Comparison of ENCODE assay signal across 2 cellular contexts in the genomic region with DNA sequence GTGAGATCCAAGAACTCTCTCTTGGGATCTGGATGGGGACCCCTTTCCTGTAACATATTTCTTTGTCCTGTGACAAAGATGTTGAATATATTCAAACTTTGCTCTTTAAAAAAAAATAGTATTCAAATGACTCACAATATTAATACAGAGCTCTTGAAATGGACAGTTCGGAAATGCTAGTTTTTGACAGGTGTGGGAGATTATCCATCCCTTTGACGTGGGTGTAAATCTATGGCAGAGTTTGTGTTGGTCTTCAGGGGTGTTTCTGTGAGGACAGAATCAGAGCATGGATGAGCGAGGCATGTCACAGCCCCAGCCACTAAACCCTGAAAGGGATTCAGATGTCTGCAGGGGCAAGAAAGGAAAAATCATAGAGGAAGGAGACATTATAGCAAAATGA.
TF ChIP-seq lines count a peak whose summit lies in the region.

No MANE protein-coding gene starts in this region.

TF ChIP-seq in WTC11, 78 proteins besides CTCF, POLR2A, EP300 and RAD21 (continued from another document):
- TF ChIP-seq, protein P1, sequence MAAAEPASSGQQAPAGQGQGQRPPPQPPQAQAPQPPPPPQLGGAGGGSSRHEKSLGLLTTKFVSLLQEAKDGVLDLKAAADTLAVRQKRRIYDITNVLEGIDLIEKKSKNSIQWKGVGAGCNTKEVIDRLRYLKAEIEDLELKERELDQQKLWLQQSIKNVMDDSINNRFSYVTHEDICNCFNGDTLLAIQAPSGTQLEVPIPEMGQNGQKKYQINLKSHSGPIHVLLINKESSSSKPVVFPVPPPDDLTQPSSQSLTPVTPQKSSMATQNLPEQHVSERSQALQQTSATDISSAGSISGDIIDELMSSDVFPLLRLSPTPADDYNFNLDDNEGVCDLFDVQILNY (CRISPR knock-in tag; IDR thresholded peaks at IDR 0.05), result no peak
- no peak for TF ChIP-seq KAT7 (CRISPR knock-in tag; IDR thresholded peaks at IDR 0.05; ENCODE audit: borderline replicate concordance)

TF ChIP-seq in GM23338, 12 proteins besides CTCF, POLR2A, EP300 and RAD21 (continued from another document):
- TF ChIP-seq, protein P2, sequence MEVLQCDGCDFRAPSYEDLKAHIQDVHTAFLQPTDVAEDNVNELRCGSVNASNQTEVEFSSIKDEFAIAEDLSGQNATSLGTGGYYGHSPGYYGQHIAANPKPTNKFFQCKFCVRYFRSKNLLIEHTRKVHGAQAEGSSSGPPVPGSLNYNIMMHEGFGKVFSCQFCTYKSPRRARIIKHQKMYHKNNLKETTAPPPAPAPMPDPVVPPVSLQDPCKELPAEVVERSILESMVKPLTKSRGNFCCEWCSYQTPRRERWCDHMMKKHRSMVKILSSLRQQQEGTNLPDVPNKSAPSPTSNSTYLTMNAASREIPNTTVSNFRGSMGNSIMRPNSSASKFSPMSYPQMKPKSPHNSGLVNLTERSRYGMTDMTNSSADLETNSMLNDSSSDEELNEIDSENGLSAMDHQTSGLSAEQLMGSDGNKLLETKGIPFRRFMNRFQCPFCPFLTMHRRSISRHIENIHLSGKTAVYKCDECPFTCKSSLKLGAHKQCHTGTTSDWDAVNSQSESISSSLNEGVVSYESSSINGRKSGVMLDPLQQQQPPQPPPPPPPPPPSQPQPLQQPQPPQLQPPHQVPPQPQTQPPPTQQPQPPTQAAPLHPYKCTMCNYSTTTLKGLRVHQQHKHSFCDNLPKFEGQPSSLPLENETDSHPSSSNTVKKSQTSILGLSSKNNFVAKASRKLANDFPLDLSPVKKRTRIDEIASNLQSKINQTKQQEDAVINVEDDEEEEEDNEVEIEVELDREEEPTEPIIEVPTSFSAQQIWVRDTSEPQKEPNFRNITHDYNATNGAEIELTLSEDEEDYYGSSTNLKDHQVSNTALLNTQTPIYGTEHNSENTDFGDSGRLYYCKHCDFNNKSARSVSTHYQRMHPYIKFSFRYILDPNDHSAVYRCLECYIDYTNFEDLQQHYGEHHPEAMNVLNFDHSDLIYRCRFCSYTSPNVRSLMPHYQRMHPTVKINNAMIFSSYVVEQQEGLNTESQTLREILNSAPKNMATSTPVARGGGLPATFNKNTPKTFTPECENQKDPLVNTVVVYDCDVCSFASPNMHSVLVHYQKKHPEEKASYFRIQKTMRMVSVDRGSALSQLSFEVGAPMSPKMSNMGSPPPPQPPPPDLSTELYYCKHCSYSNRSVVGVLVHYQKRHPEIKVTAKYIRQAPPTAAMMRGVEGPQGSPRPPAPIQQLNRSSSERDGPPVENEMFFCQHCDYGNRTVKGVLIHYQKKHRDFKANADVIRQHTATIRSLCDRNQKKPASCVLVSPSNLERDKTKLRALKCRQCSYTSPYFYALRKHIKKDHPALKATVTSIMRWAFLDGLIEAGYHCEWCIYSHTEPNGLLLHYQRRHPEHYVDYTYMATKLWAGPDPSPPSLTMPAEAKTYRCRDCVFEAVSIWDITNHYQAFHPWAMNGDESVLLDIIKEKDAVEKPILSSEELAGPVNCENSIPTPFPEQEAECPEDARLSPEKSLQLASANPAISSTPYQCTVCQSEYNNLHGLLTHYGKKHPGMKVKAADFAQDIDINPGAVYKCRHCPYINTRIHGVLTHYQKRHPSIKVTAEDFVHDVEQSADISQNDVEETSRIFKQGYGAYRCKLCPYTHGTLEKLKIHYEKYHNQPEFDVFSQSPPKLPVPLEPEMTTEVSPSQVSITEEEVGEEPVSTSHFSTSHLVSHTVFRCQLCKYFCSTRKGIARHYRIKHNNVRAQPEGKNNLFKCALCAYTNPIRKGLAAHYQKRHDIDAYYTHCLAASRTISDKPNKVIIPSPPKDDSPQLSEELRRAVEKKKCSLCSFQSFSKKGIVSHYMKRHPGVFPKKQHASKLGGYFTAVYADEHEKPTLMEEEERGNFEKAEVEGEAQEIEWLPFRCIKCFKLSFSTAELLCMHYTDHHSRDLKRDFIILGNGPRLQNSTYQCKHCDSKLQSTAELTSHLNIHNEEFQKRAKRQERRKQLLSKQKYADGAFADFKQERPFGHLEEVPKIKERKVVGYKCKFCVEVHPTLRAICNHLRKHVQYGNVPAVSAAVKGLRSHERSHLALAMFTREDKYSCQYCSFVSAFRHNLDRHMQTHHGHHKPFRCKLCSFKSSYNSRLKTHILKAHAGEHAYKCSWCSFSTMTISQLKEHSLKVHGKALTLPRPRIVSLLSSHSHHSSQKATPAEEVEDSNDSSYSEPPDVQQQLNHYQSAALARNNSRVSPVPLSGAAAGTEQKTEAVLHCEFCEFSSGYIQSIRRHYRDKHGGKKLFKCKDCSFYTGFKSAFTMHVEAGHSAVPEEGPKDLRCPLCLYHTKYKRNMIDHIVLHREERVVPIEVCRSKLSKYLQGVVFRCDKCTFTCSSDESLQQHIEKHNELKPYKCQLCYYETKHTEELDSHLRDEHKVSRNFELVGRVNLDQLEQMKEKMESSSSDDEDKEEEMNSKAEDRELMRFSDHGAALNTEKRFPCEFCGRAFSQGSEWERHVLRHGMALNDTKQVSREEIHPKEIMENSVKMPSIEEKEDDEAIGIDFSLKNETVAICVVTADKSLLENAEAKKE (CRISPR knock-in tag; IDR thresholded peaks at IDR 0.05), result no peak
- no peak for TF ChIP-seq EZH2phosphoT487 (IDR thresholded peaks at IDR 0.05; ENCODE audit: unreplicated experiment)
- TF ChIP-seq NANOG (IDR thresholded peaks at IDR 0.05; ENCODE audit: borderline replicate concordance), result no peak
- no peak for TF ChIP-seq ZNF331 (CRISPR knock-in tag; IDR thresholded peaks at IDR 0.05; ENCODE audit: low read depth)
- no peak for TF ChIP-seq CREB1 (CRISPR knock-in tag; IDR thresholded peaks at IDR 0.05; ENCODE audit: low read depth)
- TF ChIP-seq EZH2 (IDR thresholded peaks at IDR 0.05; ENCODE audit: low read depth, unreplicated experiment), result no peak
- TF ChIP-seq ZNF114 (CRISPR knock-in tag; IDR thresholded peaks at IDR 0.05), result no peak
- TF ChIP-seq REST (IDR thresholded peaks at IDR 0.05; ENCODE audit: unreplicated experiment), result no peak
- no peak for TF ChIP-seq POLR2AphosphoS5 (IDR thresholded peaks at IDR 0.05; ENCODE audit: low read depth)
- TF ChIP-seq, protein P3, sequence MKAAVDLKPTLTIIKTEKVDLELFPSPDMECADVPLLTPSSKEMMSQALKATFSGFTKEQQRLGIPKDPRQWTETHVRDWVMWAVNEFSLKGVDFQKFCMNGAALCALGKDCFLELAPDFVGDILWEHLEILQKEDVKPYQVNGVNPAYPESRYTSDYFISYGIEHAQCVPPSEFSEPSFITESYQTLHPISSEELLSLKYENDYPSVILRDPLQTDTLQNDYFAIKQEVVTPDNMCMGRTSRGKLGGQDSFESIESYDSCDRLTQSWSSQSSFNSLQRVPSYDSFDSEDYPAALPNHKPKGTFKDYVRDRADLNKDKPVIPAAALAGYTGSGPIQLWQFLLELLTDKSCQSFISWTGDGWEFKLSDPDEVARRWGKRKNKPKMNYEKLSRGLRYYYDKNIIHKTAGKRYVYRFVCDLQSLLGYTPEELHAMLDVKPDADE (IDR thresholded peaks at IDR 0.05), result no peak
